In the genomic region with DNA sequence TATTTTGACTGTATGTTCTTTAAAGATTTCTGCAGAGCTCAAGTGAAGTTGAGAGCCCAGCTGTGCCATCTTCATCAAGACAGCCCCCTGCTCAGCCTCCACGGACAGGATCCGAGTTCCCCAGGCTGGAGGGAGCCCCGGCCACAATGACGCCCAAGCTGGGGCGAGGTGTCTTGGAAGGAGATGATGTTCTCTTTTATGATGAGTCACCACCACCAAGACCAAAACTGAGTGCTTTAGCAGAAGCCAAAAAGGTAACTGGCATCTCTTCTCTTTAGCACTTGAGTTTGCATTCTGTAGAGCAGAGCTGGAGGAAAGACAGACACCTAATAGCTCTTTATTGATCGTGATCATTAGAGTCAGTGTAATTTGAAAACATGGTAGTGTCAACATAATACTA, we compare ENCODE assay signal across 28 cellular contexts. TPM values are rescaled to one million over a fixed set of nuclear protein-coding genes. Genes with fewer than 3 reads are reported as not detected.
"Had no signal": no experiment of that assay in that cellular context is flagged by ENCODE, and none has a peak within 500 bp of the region (broad histone marks: within the 10 kb centered on the region; RNA-seq: fewer than 3 reads in every experiment).

No MANE protein-coding gene starts in this region.

- ATAC-seq: activated T-cell treated with anti-CD3 and anti-CD28 coated beads, Interleukin-2, amount 50 U/mL, for 4 hours; heart left ventricle; left ventricle myocardium superior; natural killer cell; psoas muscle; stimulated activated naive CD8-positive, alpha-beta T cell treated with anti-CD3 and anti-CD28 coated beads, Interleukin-15, Interleukin-2, amounts not matched to agents 100 U/mL and 50 U/mL, for 24 hours; WTC11 had no signal

- FAIRE-seq: islet of Langerhans had no signal

- H3K27me3 ChIP-seq: cardiac muscle cell, heart left ventricle, ovary, right atrium auricular region had no signal

- H3K27ac ChIP-seq: cardiac muscle cell, heart left ventricle, ovary, psoas muscle, right atrium auricular region had no signal

- H3K9me3 ChIP-seq: heart left ventricle, ovary, psoas muscle, right atrium auricular region had no signal

- H3K4me1 ChIP-seq: heart left ventricle, psoas muscle, right atrium auricular region had no signal

- H3K36me3 ChIP-seq: cardiac muscle cell, heart left ventricle, ovary, right atrium auricular region had no signal

- DNase-seq: activated CD4-positive, alpha-beta T cell treated with anti-CD3 and anti-CD28 coated beads, Interleukin-2, amount 50 U/mL, for 48 hours; activated CD8-positive, alpha-beta memory T cell treated with anti-CD3 and anti-CD28 coated beads, Interleukin-2, amount 50 U/mL, for 48 hours; activated naive CD4-positive, alpha-beta T cell treated with Interleukin-2 at 50 U/mL for 16 hours; activated naive CD8-positive, alpha-beta T cell treated with anti-CD3 and anti-CD28 coated beads, Interleukin-2, amount 10 ng/mL, durations not matched to agents 7 days and 5 days; activated T-cell treated with anti-CD3 and anti-CD28 coated beads, Interleukin-2, amount 50 U/mL, for 4 hours; amygdala; dermis blood vessel endothelial cell; effector CD8-positive, alpha-beta T cell; heart left ventricle; left ventricle myocardium superior; midbrain; natural killer cell; ovary; psoas muscle; stimulated activated CD4-positive, alpha-beta T cell treated with anti-CD3 and anti-CD28 coated beads, Interleukin-12 subunit alpha, Interleukin-12 subunit beta, amount 100 ng/mL, for 4 hours; stimulated activated CD4-positive, alpha-beta T cell treated with anti-CD3 and anti-CD28 coated beads, Interleukin-4, amount 100 ng/mL, for 4 hours; stimulated activated naive CD8-positive, alpha-beta T cell treated with anti-CD3 and anti-CD28 coated beads, Interleukin-15, Interleukin-2, amounts not matched to agents 100 U/mL and 50 U/mL, for 24 hours; T1000 had no signal

- H3K4me3 ChIP-seq: cardiac muscle cell, heart left ventricle, ovary, psoas muscle, right atrium auricular region had no signal

RNA-seq across cellular contexts. Expression of gene UCMA, which starts 39.2 kb away (rescaled TPM):
- total RNA-seq: activated CD8-positive, alpha-beta memory T cell treated with anti-CD3 and anti-CD28 coated beads for 36 hours; activated naive CD8-positive, alpha-beta T cell treated with anti-CD3 and anti-CD28 coated beads, Interleukin-2, amount 10 ng/mL, durations not matched to agents 7 days and 5 days; activated T-cell treated with anti-CD3 and anti-CD28 coated beads, Interleukin-2, amount 50 U/mL, for 4 hours; activated T-helper 2 cell treated with anti-CD3 and anti-CD28 coated beads, Interferon-gamma antibody, Interleukin-2, Interleukin-4, amounts not matched to agents 10 μg/mL and 5 μg/mL and 100 μg/mL, durations not matched to agents 14 hours and 24 hours and 36 hours; cardiac muscle cell; dermis blood vessel endothelial cell; left ventricle myocardium superior; natural killer cell; psoas muscle; right atrium auricular region; subcutaneous adipose tissue; T-helper 1 cell treated with Interleukin-12 subunit alpha and Interleukin-12 subunit beta and Interleukin-4 antibody, amounts not matched to agents 30 ng/mL and 1 ng/mL, for 36 hours; ureter had no signal
- polyA plus RNA-seq: cardiac muscle cell, esophagus, heart left ventricle had no signal
